Comparison of ENCODE assay signal across 11 cellular contexts in the genomic region with DNA sequence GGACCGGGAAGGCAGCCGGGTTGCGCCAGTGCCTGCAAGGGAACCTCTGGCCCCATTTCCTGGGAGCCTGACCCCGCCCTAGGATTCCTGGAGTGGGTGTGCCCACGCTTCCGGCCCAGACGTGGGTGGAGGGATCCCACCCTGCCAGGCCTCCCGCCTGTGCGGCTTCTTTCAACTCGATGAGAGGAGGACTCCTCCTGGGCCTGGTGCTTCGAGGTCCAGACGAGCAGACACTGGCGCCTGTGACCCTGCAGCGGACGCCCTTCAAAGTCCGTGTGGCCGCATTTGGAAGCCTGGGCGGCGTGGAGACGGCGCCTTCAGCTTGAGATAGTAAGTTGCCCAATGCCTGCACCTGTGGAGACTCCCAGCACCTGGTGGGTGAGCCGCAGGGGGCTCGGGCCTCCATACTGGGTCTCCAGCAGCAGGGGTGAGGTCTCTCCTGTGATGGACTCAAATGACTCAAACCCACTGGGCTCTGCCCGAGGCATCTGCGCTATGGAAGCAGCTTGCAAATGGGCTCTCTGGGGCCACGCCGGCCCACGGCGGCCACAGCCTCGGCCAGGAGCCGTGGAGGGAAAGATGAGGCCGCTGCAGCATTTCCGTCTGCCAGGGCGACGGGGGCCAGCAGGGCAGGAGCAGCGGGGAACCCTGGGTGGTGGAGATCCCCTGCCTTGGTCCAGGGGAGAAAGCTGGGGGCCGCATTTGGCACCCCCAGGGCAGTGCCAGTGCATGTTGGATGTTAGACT.
DNase-seq lines count a peak whose midpoint lies in the region; ATAC-seq and TF ChIP-seq lines count a peak whose summit lies in the region.
"Had no signal": no experiment of that assay in that cellular context is flagged by ENCODE, and none has a peak within 500 bp of the region (broad histone marks: within the 10 kb centered on the region; RNA-seq: fewer than 3 reads in every experiment).

No MANE protein-coding gene starts in this region.

- H3K4me3 ChIP-seq in A673 (ENCODE audit: low read depth, low read length, poor library complexity, severe bottlenecking), result peak overlapping the region; percentile 33
- H3K4me3 ChIP-seq: BLaER1 treated with 17β-estradiol and CSF1 and Interleukin-3, amounts not matched to agents 10 nM and 100 nM had no signal

- no peak for TF ChIP-seq CTCF in A673 (conservative IDR thresholded peaks at IDR 0.05; ENCODE audit: low read depth, low read length)

- peaks cover 86% of the 10 kb centered on the region for H3K36me3 ChIP-seq in A673 (ENCODE audit: insufficient read depth, low read length, poor library complexity, severe bottlenecking)

- DNase-seq in A673 (ENCODE audit: low spot score) (peak; percentile 82), NCI-H226 (peak; percentile 78), epithelial cell of prostate (ENCODE audit: low read depth, low spot score) (no peak), myocyte (ENCODE audit: low read depth) (peak; percentile 95), retina (no peak), GM19238 (ENCODE audit: insufficient read length, low spot score) (no peak)
- no peak for DNase-seq in activated CD4-positive, alpha-beta T cell treated with anti-CD3 and anti-CD28 coated beads for 48 hours
- no peak for DNase-seq in activated naive CD4-positive, alpha-beta T cell treated with anti-CD3 and anti-CD28 coated beads, Interleukin-2, amount 50 U/mL, for 72 hours (ENCODE audit: low spot score in 2 of 2)
- DNase-seq: activated naive CD8-positive, alpha-beta T cell treated with anti-CD3 and anti-CD28 coated beads, Interleukin-2, amount 10 ng/mL, durations not matched to agents 7 days and 5 days; KG1 had no signal

- POLR2A ChIA-PET in A673 (lab: Charles Lee; ENCODE audit: low non-redundant PET), result no interaction called here

- ATAC-seq in activated naive CD4-positive, alpha-beta T cell treated with anti-CD3 and anti-CD28 coated beads, Interleukin-2, amount 50 U/mL, for 72 hours, result no peak

- no peaks in the 10 kb centered on the region for H3K27me3 ChIP-seq in A673 (replicated peaks; ENCODE audit: insufficient read depth, low read depth, low read length, poor library complexity)
- H3K27me3 ChIP-seq: BLaER1 treated with 17β-estradiol and CSF1 and Interleukin-3, amounts not matched to agents 10 nM and 100 nM had no signal

- CTCF ChIA-PET in A673 (lab: Charles Lee), result interaction anchor here (1.0 kb wide), 1 partner anchor 90 kb away, joined by 4 read pairs; no protein-coding TSS in a partner anchor

- no peaks in the 10 kb centered on the region for H3K36me3 Mint-ChIP-seq in activated naive CD4-positive, alpha-beta T cell treated with anti-CD3 and anti-CD28 coated beads, Interleukin-2, amount 50 U/mL, for 72 hours
- H3K36me3 Mint-ChIP-seq: activated naive CD8-positive, alpha-beta T cell treated with anti-CD3 and anti-CD28 coated beads, Interleukin-2, amount 10 ng/mL, durations not matched to agents 7 days and 5 days had no signal

- H3K27ac ChIP-seq in A673 (ENCODE audit: low read depth, low read length, poor library complexity, severe bottlenecking) (peak overlapping the region; percentile 97), epithelial cell of prostate (peak overlapping the region; percentile 99)
- H3K27ac ChIP-seq: BLaER1 treated with 17β-estradiol and CSF1 and Interleukin-3, amounts not matched to agents 10 nM and 100 nM had no signal

- no peak overlapping the region for H3K27ac Mint-ChIP-seq in activated naive CD4-positive, alpha-beta T cell treated with anti-CD3 and anti-CD28 coated beads, Interleukin-2, amount 50 U/mL, for 72 hours
- H3K27ac Mint-ChIP-seq: activated naive CD8-positive, alpha-beta T cell treated with anti-CD3 and anti-CD28 coated beads, Interleukin-2, amount 10 ng/mL, durations not matched to agents 7 days and 5 days had no signal

- H3K9me3 Mint-ChIP-seq in activated naive CD4-positive, alpha-beta T cell treated with anti-CD3 and anti-CD28 coated beads, Interleukin-2, amount 50 U/mL, for 72 hours, result no peaks in the 10 kb centered on the region
- H3K9me3 Mint-ChIP-seq: activated naive CD8-positive, alpha-beta T cell treated with anti-CD3 and anti-CD28 coated beads, Interleukin-2, amount 10 ng/mL, durations not matched to agents 7 days and 5 days had no signal

- peaks cover 85% of the 10 kb centered on the region for H3K4me1 ChIP-seq in A673 (ENCODE audit: insufficient read depth, low read length, poor library complexity, severe bottlenecking)

- no TSS peak for BruUV-seq in A673 (replicated peaks; lab: Mats Ljungman, UMichigan)

- no peaks in the 10 kb centered on the region for H3K9me3 ChIP-seq in A673 (ENCODE audit: low read depth, low read length, poor library complexity, severe bottlenecking)
- H3K9me3 ChIP-seq: BLaER1 treated with 17β-estradiol and CSF1 and Interleukin-3, amounts not matched to agents 10 nM and 100 nM had no signal

- intact Hi-C loops in A673 (cut with micrococcal nuclease; ENCODE audit: unreplicated experiment), result no loop called here

Comparison
In these comparisons a context has a peak if more than half of its experiments do, and no peak if none do; other contexts are left out.
1. DNase-seq: peak in A673 (single experiment), NCI-H226 (single experiment) and myocyte (single experiment); none in epithelial cell of prostate (single experiment), activated CD4-positive, alpha-beta T cell treated with anti-CD3 and anti-CD28 coated beads for 48 hours (single experiment), retina (single experiment), activated naive CD4-positive, alpha-beta T cell treated with anti-CD3 and anti-CD28 coated beads, Interleukin-2, amount 50 U/mL, for 72 hours (0 of 2) and GM19238 (single experiment).